In genomic region chr1:220281159-220281574, GRCh38 we compare ENCODE assay signal across 1 cellular context.
TF ChIP-seq lines count a peak whose summit lies in the region.

No MANE protein-coding gene starts in this region.

TF ChIP-seq in WTC11, 78 proteins besides CTCF, POLR2A, EP300 and RAD21 (continued from another document):
- TF ChIP-seq ERG (CRISPR knock-in tag; IDR thresholded peaks at IDR 0.05) (no peak), CDX4 (CRISPR knock-in tag; IDR thresholded peaks at IDR 0.05; ENCODE audit: borderline replicate concordance) (no peak), RORB (CRISPR knock-in tag; IDR thresholded peaks at IDR 0.05) (no peak), FOXK1 (CRISPR knock-in tag; IDR thresholded peaks at IDR 0.05) (no peak)
